ENCODE assay signal across 1 cellular context in genomic region chr14:22538671-22539228, GRCh38.
TF ChIP-seq lines count a peak whose summit lies in the region.

No MANE protein-coding gene starts in this region.

TF ChIP-seq in HEK293T, 16 proteins besides CTCF, POLR2A, EP300 and RAD21 (continued from another document):
- TF ChIP-seq ARNT (IDR thresholded peaks at IDR 0.05) = no peak
- no peak for TF ChIP-seq SP1 (IDR thresholded peaks at IDR 0.05)
- TF ChIP-seq FOXA1 (IDR thresholded peaks at IDR 0.05) = no peak
- no peak for TF ChIP-seq SUZ12 (IDR thresholded peaks at IDR 0.05)
- no peak for TF ChIP-seq HDGF (IDR thresholded peaks at IDR 0.05; ENCODE audit: borderline replicate concordance)
- TF ChIP-seq BHLHE40 (IDR thresholded peaks at IDR 0.05; ENCODE audit: borderline replicate concordance) = no peak
